17 cellular contexts compared by ENCODE assay signal in genomic region chr3:132218817-132219390, GRCh38.
A peak's percentile ranks its signal among the peaks of the same experiment; 100 is the strongest.
DNase-seq lines count a peak whose midpoint lies in the region; TF ChIP-seq lines count a peak whose summit lies in the region.
"Had no signal": no experiment of that assay in that cellular context is flagged by ENCODE, and none has a peak within 500 bp of the region (broad histone marks: within the 10 kb centered on the region; RNA-seq: fewer than 3 reads in every experiment).

No MANE protein-coding gene starts in this region.

- CTCF ChIA-PET in HEK293 (lab: Yijun Ruan, JAX), result interaction anchor here (0.7 to 1.8 kb wide), 2 partner anchors 8 to 16 kb away, joined by 3 to 11 read pairs; no protein-coding TSS in a partner anchor

- H3K4me1 Mint-ChIP-seq in T-helper 2 cell treated with Interferon-gamma antibody and Interleukin-4, amounts not matched to agents 5 μg/mL and 100 μg/mL, for 36 hours (ENCODE audit: low read depth), result no peaks in the 10 kb centered on the region
- H3K4me1 Mint-ChIP-seq: CD4-positive, alpha-beta memory T cell had no signal

- H3K9me3 Mint-ChIP-seq in T-helper 2 cell treated with Interferon-gamma antibody and Interleukin-4, amounts not matched to agents 5 μg/mL and 100 μg/mL, for 36 hours, result no peaks in the 10 kb centered on the region
- H3K9me3 Mint-ChIP-seq: CD4-positive, alpha-beta memory T cell; GM23338; H9 had no signal

- TF ChIP-seq POLR2A in prostate gland (IDR thresholded peaks at IDR 0.05), result no peak

- H3K4me3 ChIP-seq in HEK293 (ENCODE audit: low read depth, low read length) (no peak overlapping the region), hepatocyte (no peak overlapping the region), prostate gland (no peak overlapping the region), coronary artery (no peak overlapping the region), HAP-1 (no peak overlapping the region)
- H3K4me3 ChIP-seq: GM23338 had no signal

- no peaks in the 10 kb centered on the region for H3K9me2 ChIP-seq in hepatocyte (replicated peaks; ENCODE audit: insufficient read depth)

- no peak overlapping the region for H3K27ac Mint-ChIP-seq in T-helper 2 cell treated with Interferon-gamma antibody and Interleukin-4, amounts not matched to agents 5 μg/mL and 100 μg/mL, for 36 hours
- H3K27ac Mint-ChIP-seq: CD4-positive, alpha-beta memory T cell; GM23338; H9 had no signal

- no peak for DNase-seq in hepatocyte (ENCODE audit: low spot score)
- peak; percentile 35 for DNase-seq in prostate gland (ENCODE audit: low spot score)
- no peak for DNase-seq in coronary artery (ENCODE audit: low spot score)
- no peak for DNase-seq in T-helper 2 cell treated with Interferon-gamma antibody and Interleukin-4, amounts not matched to agents 5 μg/mL and 100 μg/mL, for 36 hours (ENCODE audit: low spot score)
- DNase-seq in NCI-H226, result no peak
- DNase-seq in HAP-1 (ENCODE audit: low spot score in 2 of 2), result no peak
- DNase-seq: C1 segment of cervical spinal cord; Calu3; CD4-positive, alpha-beta memory T cell; COR-L47; DMS53; DMS79 treated with DMSO at 0.1 percent for 48 hours; GF-D8; H9 had no signal

- no peak overlapping the region for H2AFZ ChIP-seq in hepatocyte
- H2AFZ ChIP-seq: GM23338 had no signal

- H3K27ac ChIP-seq in HEK293 (ENCODE audit: extremely low read depth, low read depth, low read length), result no peak overlapping the region
- H3K27ac ChIP-seq in VCaP, result peak overlapping the region; percentile 100
- no peak overlapping the region for H3K27ac ChIP-seq in hepatocyte
- H3K27ac ChIP-seq in prostate gland, result peak overlapping the region; percentile 72 to 91
- H3K27ac ChIP-seq in coronary artery, result no peak overlapping the region

- H3K9me3 ChIP-seq in HEK293 (ENCODE audit: control insufficient read depth, insufficient read depth, low read depth, low read length), result no peaks in the 10 kb centered on the region
- no peaks in the 10 kb centered on the region for H3K9me3 ChIP-seq in hepatocyte (ENCODE audit: low read depth)
- H3K9me3 ChIP-seq in prostate gland, result no peaks in the 10 kb centered on the region
- H3K9me3 ChIP-seq in HAP-1, result no peaks in the 10 kb centered on the region

- H3K36me3 Mint-ChIP-seq in T-helper 2 cell treated with Interferon-gamma antibody and Interleukin-4, amounts not matched to agents 5 μg/mL and 100 μg/mL, for 36 hours (ENCODE audit: low read depth), result no peaks in the 10 kb centered on the region
- H3K36me3 Mint-ChIP-seq: CD4-positive, alpha-beta memory T cell had no signal

- no peaks in the 10 kb centered on the region for H3K27me3 ChIP-seq in hepatocyte
- no peaks in the 10 kb centered on the region for H3K27me3 ChIP-seq in prostate gland (replicated peaks; ENCODE audit: insufficient read depth)
- no peaks in the 10 kb centered on the region for H3K27me3 ChIP-seq in HAP-1 (ENCODE audit: low read depth)

- WGBS in hepatocyte (ENCODE audit: low lambda C conversion rate, missing lambda C conversion rate), result 34% methylated on average over 2 of the region's 2 CpGs
- WGBS in prostate gland, result 28% methylated on average over 2 of the region's 2 CpGs

- intact Hi-C loops in prostate gland (cut with DNase I), result no loop called here

- H4K20me1 ChIP-seq in hepatocyte (ENCODE audit: insufficient read depth, poor library complexity, severe bottlenecking), result no peaks in the 10 kb centered on the region

- TF ChIP-seq CTCF in HEK293 (tag by site-specific recombination; IDR thresholded peaks at IDR 0.05) (no peak), VCaP (conservative IDR thresholded peaks at IDR 0.05) (no peak), hepatocyte (IDR thresholded peaks at IDR 0.05; ENCODE audit: poor library complexity) (no peak), prostate gland (IDR thresholded peaks at IDR 0.05) (no peak), coronary artery (IDR thresholded peaks at IDR 0.05) (no peak)

- no peaks in the 10 kb centered on the region for H3K79me2 ChIP-seq in hepatocyte

- H3K4me1 ChIP-seq in HEK293 (ENCODE audit: control insufficient read depth, insufficient read depth, low read length) (no peaks in the 10 kb centered on the region), hepatocyte (ENCODE audit: insufficient read depth) (peaks cover 16% of the 10 kb centered on the region), prostate gland (replicated peaks) (peaks cover 5% of the 10 kb centered on the region), HAP-1 (no peaks in the 10 kb centered on the region)

- POLR2A ChIA-PET in HEK293 (lab: Yijun Ruan, JAX), result no interaction called here

- no peaks in the 10 kb centered on the region for H3K36me3 ChIP-seq in HEK293 (ENCODE audit: control insufficient read depth in 2 of 2, insufficient read depth in 1 of 2, low read length in 2 of 2)
- H3K36me3 ChIP-seq in hepatocyte (replicated peaks; ENCODE audit: insufficient read depth, low read depth), result no peaks in the 10 kb centered on the region
- no peaks in the 10 kb centered on the region for H3K36me3 ChIP-seq in prostate gland
- H3K36me3 ChIP-seq in HAP-1 (replicated peaks), result no peaks in the 10 kb centered on the region

- peaks cover 2% of the 10 kb centered on the region for H3K27me3 Mint-ChIP-seq in T-helper 2 cell treated with Interferon-gamma antibody and Interleukin-4, amounts not matched to agents 5 μg/mL and 100 μg/mL, for 36 hours (ENCODE audit: low read depth)

- in situ Hi-C loops in HAP-1 (cut with MboI; ENCODE audit: low sequenced_read_pairs), result no loop called here

- peak overlapping the region; percentile 32 for H3K4me2 ChIP-seq in hepatocyte
- H3K4me2 ChIP-seq: GM23338 had no signal

- no peak overlapping the region for H3K4me3 Mint-ChIP-seq in T-helper 2 cell treated with Interferon-gamma antibody and Interleukin-4, amounts not matched to agents 5 μg/mL and 100 μg/mL, for 36 hours
- H3K4me3 Mint-ChIP-seq: CD4-positive, alpha-beta memory T cell; GM23338; H9 had no signal

TF ChIP-seq in HEK293, 187 proteins besides CTCF, POLR2A, EP300 and RAD21 (continues in another document):
- TF ChIP-seq HOXD13 (CRISPR knock-in tag; IDR thresholded peaks at IDR 0.05; ENCODE audit: borderline replicate concordance) (no peak), ZNF202 (tag by site-specific recombination; IDR thresholded peaks at IDR 0.05; ENCODE audit: borderline replicate concordance) (no peak), SP3 (tag by site-specific recombination; IDR thresholded peaks at IDR 0.05) (no peak), ZNF157 (tag by site-specific recombination; IDR thresholded peaks at IDR 0.05) (no peak), ZNF391 (tag by site-specific recombination; IDR thresholded peaks at IDR 0.05; ENCODE audit: borderline replicate concordance, low read depth) (no peak), FEZF1 (tag by site-specific recombination; IDR thresholded peaks at IDR 0.05) (peak; percentile 62), ZNF707 (tag by site-specific recombination; IDR thresholded peaks at IDR 0.05) (no peak), AEBP2 (tag by site-specific recombination; IDR thresholded peaks at IDR 0.05; ENCODE audit: borderline replicate concordance) (no peak), ZNF501 (tag by site-specific recombination; IDR thresholded peaks at IDR 0.05) (no peak), ZNF843 (tag by site-specific recombination; IDR thresholded peaks at IDR 0.05) (peak; percentile 55), ZNF658 (tag by site-specific recombination; IDR thresholded peaks at IDR 0.05) (no peak), ZFHX2 (tag by site-specific recombination; conservative IDR thresholded peaks at IDR 0.05) (no peak), YY1 (tag by site-specific recombination; IDR thresholded peaks at IDR 0.05) (no peak), PATZ1 (tag by site-specific recombination; IDR thresholded peaks at IDR 0.05) (no peak), ZFP3 (tag by site-specific recombination; IDR thresholded peaks at IDR 0.05; ENCODE audit: low read depth) (no peak), ZNF311 (tag by site-specific recombination; IDR thresholded peaks at IDR 0.05; ENCODE audit: borderline replicate concordance) (no peak)

Comparison
In these comparisons a context has a peak if more than half of its experiments do, and no peak if none do; other contexts are left out.
1. H3K27ac ChIP-seq: peak in VCaP (single experiment) and prostate gland (2 of 2); none in HEK293 (single experiment), hepatocyte (single experiment) and coronary artery (0 of 2).